8 cellular contexts compared by ENCODE assay signal in genomic region chr17:3710951-3711383, GRCh38. TPM values are rescaled to one million over a fixed set of nuclear protein-coding genes. Genes with fewer than 3 reads are reported as not detected.
DNase-seq lines count a peak whose midpoint lies in the region; ATAC-seq, FAIRE-seq and TF ChIP-seq lines count a peak whose summit lies in the region.

No MANE protein-coding gene starts in this region.

- H3K4me3 Mint-ChIP-seq in T-cell (peak overlapping the region; percentile 6 to 56 (median 18)), astrocyte (ENCODE audit: unreplicated experiment) (no peak overlapping the region)

- H3K36me3 Mint-ChIP-seq in T-cell (peaks cover 13% of the 10 kb centered on the region), astrocyte (ENCODE audit: low read depth, unreplicated experiment) (peaks cover 11% of the 10 kb centered on the region)

- H3K27ac Mint-ChIP-seq in T-cell (peak overlapping the region; percentile 88 to 90), astrocyte (ENCODE audit: unreplicated experiment) (no peak overlapping the region)

- no peak overlapping the region for H3K27ac ChIP-seq in astrocyte (ENCODE audit: low read depth, low read length)

- H2AFZ ChIP-seq in astrocyte (ENCODE audit: low read depth, low read length) = no peak overlapping the region

- H3K79me2 ChIP-seq in astrocyte (ENCODE audit: insufficient read depth, low read length) = no peaks in the 10 kb centered on the region

- POLR2A ChIA-PET in T-cell (lab: Charles Lee) = interaction anchor here in 1 of 2 donors (0.8 kb wide), 1 partner anchor 44 kb away, joined by 4 read pairs; no protein-coding TSS in a partner anchor

- H3K27me3 ChIP-seq in astrocyte (ENCODE audit: insufficient read depth, low read length) = no peaks in the 10 kb centered on the region

- H3K9me3 ChIP-seq in astrocyte (ENCODE audit: insufficient read depth, low read depth, low read length) = no peaks in the 10 kb centered on the region

- H4K20me1 ChIP-seq in astrocyte (ENCODE audit: insufficient read depth, low read length) = no peaks in the 10 kb centered on the region

- CTCF ChIA-PET in T-cell (lab: Charles Lee) = interaction anchor here (0.6 to 1.1 kb wide), 3 partner anchors 12 to 144 kb away, joined by 3 read pairs; no protein-coding TSS in a partner anchor

- ATAC-seq in HG03108 (IDR thresholded peaks at IDR 0.05; ENCODE audit: unreplicated experiment) = peak; percentile 94
- ATAC-seq in T-cell (replicated peaks in 1 of 4) = peak; percentile 98 to 99 (median 98)

- H3K4me3 ChIP-seq in astrocyte (ENCODE audit: insufficient read depth, low read depth, low read length) = no peak overlapping the region

- peaks cover 35 to 48% (median 42%) of the 10 kb centered on the region in 3 donors for H3K4me1 Mint-ChIP-seq in T-cell
- no peaks in the 10 kb centered on the region for H3K4me1 Mint-ChIP-seq in astrocyte (ENCODE audit: low read depth, unreplicated experiment)

- peaks cover 15% of the 10 kb centered on the region for H3K36me3 ChIP-seq in astrocyte (ENCODE audit: insufficient read depth, low read length)

- peak overlapping the region; percentile 76 for H3K4me2 ChIP-seq in astrocyte (ENCODE audit: low read length)

- no peak for TF ChIP-seq CTCF in astrocyte (IDR thresholded peaks at IDR 0.05; ENCODE audit: insufficient read depth, low read depth, low read length)

- peak overlapping the region; percentile 31 for H3K9ac ChIP-seq in astrocyte (ENCODE audit: low read length)

- DNase-seq in activated gamma-delta T cell treated with Interleukin-2 at 50 U/mL for 16 hours (peak; percentile 72), activated gamma-delta T cell (lab: John Stamatoyannopoulos, UW) (no peak), T-cell (peak; percentile 27 to 84 (median 70)), astrocyte (ENCODE audit: low read depth) (peak; percentile 63), HuH-7.5 (ENCODE audit: low spot score) (no peak), OCI-M1 (lab: John Stamatoyannopoulos, UW) (no peak)
- DNase-seq in stimulated activated CD4-positive, alpha-beta T cell treated with anti-CD3 and anti-CD28 coated beads, Interleukin-1b, Interleukin-23, amount 100 ng/mL, for 1 hour (ENCODE audit: low read depth in 2 of 2) = peak; percentile 28 to 44

- H3K4me1 ChIP-seq in astrocyte (ENCODE audit: insufficient read depth, low read length) = peaks cover 6% of the 10 kb centered on the region

- H3K9me3 Mint-ChIP-seq in T-cell (no peaks in the 10 kb centered on the region), astrocyte (ENCODE audit: unreplicated experiment) (no peaks in the 10 kb centered on the region)

- no peak for FAIRE-seq in astrocyte (lab: Jason Lieb, UNC)

- H3K27me3 Mint-ChIP-seq in T-cell (no peaks in the 10 kb centered on the region), astrocyte (ENCODE audit: low read depth, unreplicated experiment) (no peaks in the 10 kb centered on the region)

RNA-seq across cellular contexts. Expression of gene HASPIN, which starts 12.7 kb away (rescaled TPM):
- total RNA-seq in T-cell (1 to 10 TPM in 1 of 5 donors, under 1 TPM in 4; 0.33 to 1.0 (median 0.68) TPM), astrocyte (1.7 and 2.4 TPM in 2 replicates)

RNA-seq across cellular contexts. Expression of gene P2RX5, which starts 15.0 kb away (rescaled TPM):
- 10 to 100 TPM; 19.6 to 35.6 (median 29.9) TPM for total RNA-seq in T-cell
- total RNA-seq in astrocyte = 2.4 TPM in 2 replicates

RNA-seq across cellular contexts. Expression of gene EMC6, which starts 42.4 kb away (rescaled TPM):
- total RNA-seq in T-cell = 10 to 100 TPM; 22.4 to 36.2 (median 33.6) TPM
- 49.7 and 52.2 TPM in 2 replicates for total RNA-seq in astrocyte

RNA-seq across cellular contexts. Expression of gene TAX1BP3, which starts 42.6 kb away (rescaled TPM):
- 10 to 100 TPM in 3 of 5 donors, 1 to 10 TPM in 2; 9.1 to 15.3 (median 14.6) TPM for total RNA-seq in T-cell
- 193 and 194 TPM in 2 replicates for total RNA-seq in astrocyte

Comparison
In these comparisons a context has a peak if more than half of its experiments do, and no peak if none do; other contexts are left out.
1. DNase-seq: peak in activated gamma-delta T cell treated with Interleukin-2 at 50 U/mL for 16 hours (single experiment), T-cell (34 of 34), astrocyte (single experiment) and stimulated activated CD4-positive, alpha-beta T cell treated with anti-CD3 and anti-CD28 coated beads, Interleukin-1b, Interleukin-23, amount 100 ng/mL, for 1 hour (2 of 2); none in activated gamma-delta T cell (single experiment), HuH-7.5 (single experiment) and OCI-M1 (single experiment).